5 cellular contexts compared by ENCODE assay signal in genomic region chr17:21707131-21707530, GRCh38. TPM values are rescaled to one million over a fixed set of nuclear protein-coding genes. Genes with fewer than 3 reads are reported as not detected.
"Had no signal": no experiment of that assay in that cellular context is flagged by ENCODE, and none has a peak within 500 bp of the region (broad histone marks: within the 10 kb centered on the region; RNA-seq: fewer than 3 reads in every experiment).

No MANE protein-coding gene starts in this region.

RNA-seq across cellular contexts. Expression of gene KCNJ18, which starts 14.8 kb away (rescaled TPM):
- total RNA-seq: GM23338, H1, H9, HT-29, IMR-90 had no signal
- polyA plus RNA-seq: GM23338, H1, IMR-90 had no signal
